Comparison of ENCODE assay signal across 1 cellular context in genomic region chr9:130426883-130427282, GRCh38.
TF ChIP-seq lines count a peak whose summit lies in the region.

No MANE protein-coding gene starts in this region.

TF ChIP-seq in H1, 55 proteins besides CTCF, POLR2A, EP300 and RAD21 (continued from another document):
- TF ChIP-seq TAF7 (optimal IDR thresholded peaks at IDR 0.05; ENCODE audit: borderline replicate concordance, low read depth, low read length) (no peak), FOSL1 (IDR thresholded peaks at IDR 0.05; ENCODE audit: insufficient read depth, low read depth, low read length) (no peak), CREB1 (IDR thresholded peaks at IDR 0.05) (no peak), RXRA (IDR thresholded peaks at IDR 0.05; ENCODE audit: insufficient read depth, low read depth, low read length) (no peak), SIN3A (conservative IDR thresholded peaks at IDR 0.05 in 1 of 2, IDR thresholded peaks at IDR 0.05 in 1 of 2; ENCODE audit: low read depth in 1 of 2, low read length in 2 of 2) (no peak), CHD1 (IDR thresholded peaks at IDR 0.05; ENCODE audit: low read depth, low read length) (no peak), BCL11A (IDR thresholded peaks at IDR 0.05; ENCODE audit: low read depth in 2 of 2, low read length in 2 of 2) (no peak), SUZ12 (IDR thresholded peaks at IDR 0.05; ENCODE audit: low read length) (no peak), RFX5 (IDR thresholded peaks at IDR 0.05; ENCODE audit: borderline replicate concordance, low read depth, low read length) (no peak), SIRT6 (IDR thresholded peaks at IDR 0.05; ENCODE audit: low read length) (no peak), TAF1 (IDR thresholded peaks at IDR 0.05; ENCODE audit: low read depth, low read length) (no peak), GTF2F1 (IDR thresholded peaks at IDR 0.05; ENCODE audit: borderline replicate concordance, low read depth, low read length) (no peak), POU5F1 (IDR thresholded peaks at IDR 0.05; ENCODE audit: low read depth, low read length) (no peak), RBBP5 (IDR thresholded peaks at IDR 0.05; ENCODE audit: borderline replicate concordance, low read depth, low read length) (no peak)
